Comparison of ENCODE assay signal across 8 cellular contexts in the genomic region with DNA sequence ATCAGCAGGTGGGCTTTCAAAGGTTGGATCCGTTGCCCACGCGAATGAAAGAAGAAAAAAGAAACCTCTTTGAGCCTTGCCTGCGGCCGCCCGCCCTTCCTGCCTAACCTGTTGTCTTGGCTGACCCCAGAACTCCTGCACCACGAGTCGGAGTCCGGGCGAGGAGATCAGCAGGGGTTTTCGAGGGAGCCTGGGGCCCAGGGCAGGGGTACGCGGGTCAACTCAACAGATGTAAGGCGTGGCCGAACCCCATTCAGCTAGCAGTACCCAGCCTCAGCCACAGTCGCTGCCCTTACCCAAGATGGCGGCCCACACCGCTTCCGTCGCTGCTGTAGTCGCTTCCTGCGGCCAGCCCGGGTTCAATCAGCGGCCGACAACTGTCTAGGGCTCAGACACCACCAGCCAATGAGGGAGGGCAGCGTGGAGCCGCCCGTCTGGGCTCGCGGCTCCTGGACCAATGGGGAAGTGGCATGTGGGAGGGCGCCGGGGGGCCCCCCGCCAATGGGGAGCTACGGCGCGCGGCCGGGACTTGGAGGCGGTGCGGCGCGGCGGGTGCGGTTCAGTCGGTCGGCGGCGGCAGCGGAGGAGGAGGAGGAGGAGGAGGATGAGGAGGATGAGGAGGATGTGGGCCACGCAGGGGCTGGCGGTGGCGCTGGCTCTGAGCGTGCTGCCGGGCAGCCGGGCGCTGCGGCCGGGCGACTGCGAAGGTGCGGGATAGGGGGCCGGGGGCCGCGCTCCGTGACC. TPM values are rescaled to one million over a fixed set of nuclear protein-coding genes. Genes with fewer than 3 reads are reported as not detected.
DNase-seq lines count a peak whose midpoint lies in the region; ATAC-seq and FAIRE-seq lines count a peak whose summit lies in the region.

A gene (plus strand): TSS at position 562 of the 744 bp plus-strand sequence. CDS start 52 bp downstream, at position 614.

- H3K36me3 ChIP-seq in KOPT-K1 (ENCODE audit: insufficient read depth, low read length) (peaks cover 42% of the 10 kb centered on the region), muscle layer of duodenum (ENCODE audit: control insufficient read depth in 1 of 2, insufficient read depth in 2 of 2, low read length in 2 of 2) (peaks cover 17 to 20% of the 10 kb centered on the region in 2 donors)

- H3K27me3 ChIP-seq in muscle layer of duodenum (ENCODE audit: low read depth, low read length), result no peaks in the 10 kb centered on the region

- H3K27me3 Mint-ChIP-seq in activated T-cell treated with anti-CD3 and anti-CD28 coated beads, Interleukin-2, amount 50 U/mL, for 72 hours (ENCODE audit: low read depth), result no peaks in the 10 kb centered on the region

- H3K36me3 Mint-ChIP-seq in activated T-cell treated with anti-CD3 and anti-CD28 coated beads, Interleukin-2, amount 50 U/mL, for 72 hours (ENCODE audit: insufficient read depth in 2 of 2), result peaks cover 12 to 23% of the 10 kb centered on the region in 2 donors

- H3K27ac ChIP-seq in KOPT-K1 (ENCODE audit: low read depth, low read length, poor library complexity, severe bottlenecking) (peak within 1 kb of the TSS; percentile 91), muscle layer of duodenum (ENCODE audit: low read length) (peak within 1 kb of the TSS; percentile 95)

- no peaks in the 10 kb centered on the region for H3K9me3 Mint-ChIP-seq in activated T-cell treated with anti-CD3 and anti-CD28 coated beads, Interleukin-2, amount 50 U/mL, for 72 hours

- peak within 1 kb of the TSS; percentile 93 to 97 for H3K4me3 ChIP-seq in muscle layer of duodenum (ENCODE audit: low read depth in 1 of 2, low read length in 2 of 2)

- no peaks in the 10 kb centered on the region for H3K9me3 ChIP-seq in KOPT-K1 (ENCODE audit: insufficient read depth, low read length, poor library complexity, severe bottlenecking)
- no peaks in the 10 kb centered on the region for H3K9me3 ChIP-seq in muscle layer of duodenum (ENCODE audit: control insufficient read depth in 1 of 2, low read length in 2 of 2)

- peak within 1 kb of the TSS; percentile 97 for H3K27ac Mint-ChIP-seq in activated T-cell treated with anti-CD3 and anti-CD28 coated beads, Interleukin-2, amount 50 U/mL, for 72 hours

- peak; percentile 95 for ATAC-seq in GM21786 (IDR thresholded peaks at IDR 0.05; ENCODE audit: unreplicated experiment)
- peak; percentile 96 to 97 for ATAC-seq in activated T-cell treated with anti-CD3 and anti-CD28 coated beads, Interleukin-2, amount 50 U/mL, for 72 hours (replicated peaks in 1 of 2)
- ATAC-seq in esophagus mucosa, result peak; percentile 95

- FAIRE-seq in RCC 7860 (lab: Jason Lieb, UNC), result peak; percentile 63

- H3K4me3 Mint-ChIP-seq in activated T-cell treated with anti-CD3 and anti-CD28 coated beads, Interleukin-2, amount 50 U/mL, for 72 hours, result peak within 1 kb of the TSS; percentile 98

- H3K4me1 ChIP-seq in muscle layer of duodenum (ENCODE audit: control insufficient read depth in 1 of 2, insufficient read depth in 2 of 2, low read length in 2 of 2), result peaks cover 22 to 34% of the 10 kb centered on the region in 2 donors

- DNase-seq in DMS79 treated with DMSO at 0.1 percent for 48 hours (lab: John Stamatoyannopoulos, UW) (peak; percentile 83), RCC 7860 (ENCODE audit: low spot score) (peak; percentile 92)
- DNase-seq in activated T-cell treated with anti-CD3 and anti-CD28 coated beads, Interleukin-2, amount 50 U/mL, for 72 hours, result peak; percentile 97 to 98
- peak; percentile 96 to 99 for DNase-seq in stimulated activated CD8-positive, alpha-beta memory T cell treated with anti-CD3 and anti-CD28 coated beads, Interleukin-7, amount 100 ng/mL, for 4 hours (ENCODE audit: low read depth in 2 of 2)

- peaks cover 58% of the 10 kb centered on the region for H3K4me1 Mint-ChIP-seq in activated T-cell treated with anti-CD3 and anti-CD28 coated beads, Interleukin-2, amount 50 U/mL, for 72 hours (ENCODE audit: low read depth)

RNA-seq across cellular contexts. Expression of the gene that starts here (rescaled TPM):
- 100 to 1,000 TPM; 112 to 141 TPM for total RNA-seq in activated T-cell treated with anti-CD3 and anti-CD28 coated beads, Interleukin-2, amount 50 U/mL, for 72 hours
- 80.6 TPM for total RNA-seq in esophagus mucosa

Comparison
In these comparisons a context has a peak if more than half of its experiments do, and no peak if none do; other contexts are left out.
1. Peak in every context shown above with its lines: DNase-seq, ATAC-seq, H3K4me3 ChIP-seq and H3K27ac ChIP-seq.